Comparison of ENCODE assay signal across 9 cellular contexts in the genomic region with DNA sequence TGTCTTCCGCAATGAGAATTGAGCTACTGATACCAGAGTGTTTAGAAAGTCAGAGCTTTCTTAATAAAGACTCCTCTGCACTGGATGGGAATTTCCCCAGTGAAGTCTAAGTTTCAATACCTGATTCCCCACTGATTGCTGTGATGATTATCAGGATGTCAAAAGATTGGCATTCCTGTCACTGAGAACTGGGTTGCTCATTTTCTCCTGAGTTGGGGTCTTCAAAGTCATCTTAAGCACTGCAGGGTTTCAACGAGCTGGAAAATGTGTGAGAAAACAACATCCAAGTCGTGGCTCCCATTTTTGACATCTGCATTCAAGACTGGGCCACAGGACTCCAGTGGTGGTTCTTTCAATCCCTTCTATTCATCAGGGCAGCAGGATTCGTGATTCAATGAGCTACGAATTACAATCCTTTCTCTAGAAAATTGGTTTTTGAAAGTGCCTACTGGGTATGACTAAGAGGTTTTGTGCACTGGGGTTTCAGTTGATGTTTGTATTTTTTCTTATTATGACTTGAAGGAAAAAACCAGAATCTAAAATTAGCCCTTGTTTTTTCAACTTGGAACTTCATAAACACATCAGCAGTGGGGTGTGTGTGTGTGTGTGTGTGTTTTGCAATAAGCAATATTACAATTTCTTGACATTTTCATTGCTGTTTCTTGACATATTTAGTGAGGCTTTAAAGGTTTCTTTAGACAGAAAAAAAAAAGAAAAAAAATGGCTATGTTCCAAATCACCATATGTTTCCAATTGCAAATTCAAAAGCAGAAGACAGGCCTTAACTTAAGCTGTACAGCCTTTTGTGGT.
DNase-seq lines count a peak whose midpoint lies in the region; ATAC-seq lines count a peak whose summit lies in the region.
"Had no signal": no experiment of that assay in that cellular context is flagged by ENCODE, and none has a peak within 500 bp of the region (broad histone marks: within the 10 kb centered on the region; RNA-seq: fewer than 3 reads in every experiment).

No MANE protein-coding gene starts in this region.

- intact Hi-C loops in sciatic nerve (cut with DNase I): no loop called here

- H3K4me3 Mint-ChIP-seq in activated naive CD4-positive, alpha-beta T cell treated with anti-CD3 and anti-CD28 coated beads, Interleukin-2, amount 10 ng/mL, durations not matched to agents 7 days and 5 days: no peak overlapping the region

- CTCF ChIA-PET in activated naive CD4-positive, alpha-beta T cell treated with anti-CD3 and anti-CD28 coated beads, Interleukin-2, amount 10 ng/mL, durations not matched to agents 7 days and 5 days (lab: Charles Lee): interaction anchor here (0.7 to 2.2 kb wide), 5 partner anchors 9 to 325 kb away, joined by 3 to 6 read pairs (median 3); a partner anchor contains a TSS

- peak overlapping the region; percentile 37 for H3K27ac Mint-ChIP-seq in activated naive CD4-positive, alpha-beta T cell treated with anti-CD3 and anti-CD28 coated beads, Interleukin-2, amount 10 ng/mL, durations not matched to agents 7 days and 5 days

- no peaks in the 10 kb centered on the region for H3K9me3 Mint-ChIP-seq in activated naive CD4-positive, alpha-beta T cell treated with anti-CD3 and anti-CD28 coated beads, Interleukin-2, amount 10 ng/mL, durations not matched to agents 7 days and 5 days

- DNase-seq in activated T-cell treated with anti-CD3 and anti-CD28 coated beads for 24 hours (ENCODE audit: low read depth): peak; percentile 7
- no peak for DNase-seq in activated T-cell treated with anti-CD3 and anti-CD28 coated beads for 4 hours
- DNase-seq in activated naive CD4-positive, alpha-beta T cell treated with anti-CD3 and anti-CD28 coated beads, Interleukin-2, amount 10 ng/mL, durations not matched to agents 7 days and 5 days: peak; percentile 22
- DNase-seq in sciatic nerve (ENCODE audit: low spot score): no peak
- no peak for DNase-seq in NAMALWA (ENCODE audit: low spot score)
- no peak for DNase-seq in NCI-H1105 treated with DMSO at 0.1 percent for 48 hours (lab: John Stamatoyannopoulos, UW)
- no peak for DNase-seq in AML-193 (lab: John Stamatoyannopoulos, UW)
- DNase-seq: DND-41 had no signal

- H3K4me1 Mint-ChIP-seq in activated naive CD4-positive, alpha-beta T cell treated with anti-CD3 and anti-CD28 coated beads, Interleukin-2, amount 10 ng/mL, durations not matched to agents 7 days and 5 days: peaks cover 25% of the 10 kb centered on the region

- peaks cover 4% of the 10 kb centered on the region for H3K36me3 Mint-ChIP-seq in activated naive CD4-positive, alpha-beta T cell treated with anti-CD3 and anti-CD28 coated beads, Interleukin-2, amount 10 ng/mL, durations not matched to agents 7 days and 5 days

- H3K27me3 Mint-ChIP-seq in activated naive CD4-positive, alpha-beta T cell treated with anti-CD3 and anti-CD28 coated beads, Interleukin-2, amount 10 ng/mL, durations not matched to agents 7 days and 5 days: no peaks in the 10 kb centered on the region

- ATAC-seq in HG03025 (IDR thresholded peaks at IDR 0.05; ENCODE audit: low FRiP score, unreplicated experiment) (peak; percentile 74), sciatic nerve (peak; percentile 58)

Comparison
In these comparisons a context has a peak if more than half of its experiments do, and no peak if none do; other contexts are left out.
1. DNase-seq: peak in activated T-cell treated with anti-CD3 and anti-CD28 coated beads for 24 hours (single experiment) and activated naive CD4-positive, alpha-beta T cell treated with anti-CD3 and anti-CD28 coated beads, Interleukin-2, amount 10 ng/mL, durations not matched to agents 7 days and 5 days (single experiment); none in activated T-cell treated with anti-CD3 and anti-CD28 coated beads for 4 hours (single experiment), sciatic nerve (single experiment), NAMALWA (single experiment), NCI-H1105 treated with DMSO at 0.1 percent for 48 hours (single experiment) and AML-193 (0 of 2).